In the genomic region with DNA sequence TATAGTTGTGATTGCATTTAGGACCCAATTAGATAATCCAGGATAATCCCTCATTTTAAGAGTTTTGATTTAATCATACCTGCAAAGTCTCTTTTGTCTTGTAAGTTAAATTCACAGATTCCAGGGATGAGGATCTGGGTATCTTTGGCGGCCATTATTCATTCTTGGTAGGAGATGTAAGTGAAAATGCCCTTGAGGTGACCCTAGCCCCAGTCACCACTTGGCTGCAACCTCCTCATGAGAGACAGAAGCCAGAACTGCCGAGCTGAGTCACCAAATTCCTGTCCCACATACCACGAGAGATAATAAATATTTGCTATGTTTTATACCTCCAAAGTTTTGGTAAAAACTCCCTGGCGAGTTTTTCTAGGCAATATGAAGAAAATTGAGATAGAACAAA, we compare ENCODE assay signal across 14 cellular contexts.
A peak's percentile ranks its signal among the peaks of the same experiment; 100 is the strongest.
DNase-seq lines count a peak whose midpoint lies in the region; ATAC-seq, FAIRE-seq and TF ChIP-seq lines count a peak whose summit lies in the region.
"Had no signal": no experiment of that assay in that cellular context is flagged by ENCODE, and none has a peak within 500 bp of the region (broad histone marks: within the 10 kb centered on the region; RNA-seq: fewer than 3 reads in every experiment).

No MANE protein-coding gene starts in this region.

- no peak for TF ChIP-seq EP300 in esophagus muscularis mucosa (IDR thresholded peaks at IDR 0.05)

- no peak overlapping the region for H2BK12ac ChIP-seq in neuronal stem cell (ENCODE audit: low read length)

- H3K36me3 Mint-ChIP-seq in T-cell: no peaks in the 10 kb centered on the region
- H3K36me3 Mint-ChIP-seq: memory B cell; stimulated activated naive B cell treated with anti-CD40 and anti-IgM and Interleukin-4, amounts not matched to agents 10 μg/mL and 1 μg/mL and 100 μg/mL, for 72 hours had no signal

- no peak overlapping the region for H2BK5ac ChIP-seq in neuronal stem cell (ENCODE audit: low read length)

- peak overlapping the region; percentile 7; the same call in 1 of the 2 replicates for H3K27ac ChIP-seq in ACC112 (ENCODE audit: low read depth, low read length)
- no peak overlapping the region for H3K27ac ChIP-seq in body of pancreas
- H3K27ac ChIP-seq in kidney (ENCODE audit: low read depth in 2 of 2, low read length in 2 of 2): no peak overlapping the region
- H3K27ac ChIP-seq in esophagus muscularis mucosa (replicated peaks in 1 of 4): no peak overlapping the region
- H3K27ac ChIP-seq in neuronal stem cell (replicated peaks; ENCODE audit: low read length): no peak overlapping the region
- H3K27ac ChIP-seq: C4-2B had no signal

- H3K4me2 ChIP-seq in neuronal stem cell (ENCODE audit: insufficient read depth, low read length, poor library complexity, severe bottlenecking): no peak overlapping the region

- H4K8ac ChIP-seq in neuronal stem cell (ENCODE audit: low read depth, low read length): no peak overlapping the region

- H3K9me3 Mint-ChIP-seq in T-cell: peaks cover 0 to 10% (median 7%) of the 10 kb centered on the region in 3 donors
- H3K9me3 Mint-ChIP-seq: activated CD4-positive, alpha-beta T cell treated with anti-CD3 and anti-CD28 coated beads, Interleukin-2, amount 10 ng/mL, durations not matched to agents 7 days and 5 days; memory B cell; stimulated activated naive B cell treated with anti-CD40 and anti-IgM and Interleukin-4, amounts not matched to agents 10 μg/mL and 1 μg/mL and 100 μg/mL, for 72 hours had no signal

- TF ChIP-seq POLR2A in body of pancreas (IDR thresholded peaks at IDR 0.05) (no peak), esophagus muscularis mucosa (IDR thresholded peaks at IDR 0.05; ENCODE audit: low read depth) (no peak)

- H3K27me3 ChIP-seq in ACC112 (ENCODE audit: insufficient read depth, low read length) (no peaks in the 10 kb centered on the region), body of pancreas (no peaks in the 10 kb centered on the region), esophagus muscularis mucosa (no peaks in the 10 kb centered on the region), neuronal stem cell (ENCODE audit: control insufficient read depth in 3 of 3, insufficient read depth in 3 of 3, low read depth in 1 of 3, low read length in 3 of 3) (peaks cover 0 to 2% (median 0%) of the 10 kb centered on the region in 3 experiments)

- H3K4me1 Mint-ChIP-seq in T-cell: no peaks in the 10 kb centered on the region
- H3K4me1 Mint-ChIP-seq: activated CD4-positive, alpha-beta T cell treated with anti-CD3 and anti-CD28 coated beads, Interleukin-2, amount 10 ng/mL, durations not matched to agents 7 days and 5 days; memory B cell; stimulated activated naive B cell treated with anti-CD40 and anti-IgM and Interleukin-4, amounts not matched to agents 10 μg/mL and 1 μg/mL and 100 μg/mL, for 72 hours had no signal

- peak; percentile 67 for ATAC-seq in body of pancreas
- ATAC-seq in T-cell (replicated peaks in 1 of 4): no peak
- ATAC-seq: stimulated activated naive B cell treated with anti-CD40 and anti-IgM and Interleukin-4, amounts not matched to agents 10 μg/mL and 1 μg/mL and 100 μg/mL, for 72 hours had no signal

- no peak overlapping the region for H3K4me3 Mint-ChIP-seq in T-cell
- H3K4me3 Mint-ChIP-seq: activated CD4-positive, alpha-beta T cell treated with anti-CD3 and anti-CD28 coated beads, Interleukin-2, amount 10 ng/mL, durations not matched to agents 7 days and 5 days; memory B cell; stimulated activated naive B cell treated with anti-CD40 and anti-IgM and Interleukin-4, amounts not matched to agents 10 μg/mL and 1 μg/mL and 100 μg/mL, for 72 hours had no signal

- H3K4me1 ChIP-seq in ACC112 (ENCODE audit: control insufficient read depth, insufficient read depth, low read length, unreplicated experiment) (peaks cover 15% of the 10 kb centered on the region), body of pancreas (no peaks in the 10 kb centered on the region), kidney (ENCODE audit: control insufficient read depth in 1 of 2, insufficient read depth in 1 of 2, low read depth in 1 of 2, low read length in 2 of 2) (no peaks in the 10 kb centered on the region), esophagus muscularis mucosa (peaks cover 0 to 12% (median 6%) of the 10 kb centered on the region in 4 donors), neuronal stem cell (ENCODE audit: control insufficient read depth in 2 of 2, insufficient read depth in 1 of 2, low read depth in 1 of 2, low read length in 2 of 2) (no peaks in the 10 kb centered on the region)

- no peak overlapping the region for H2AK5ac ChIP-seq in neuronal stem cell (ENCODE audit: low read depth, low read length)

- no peak for TF ChIP-seq CTCF in body of pancreas (IDR thresholded peaks at IDR 0.05)
- TF ChIP-seq CTCF in kidney (IDR thresholded peaks at IDR 0.05; ENCODE audit: borderline replicate concordance, extremely low read depth, insufficient read depth): no peak
- TF ChIP-seq CTCF in esophagus muscularis mucosa (IDR thresholded peaks at IDR 0.05): no peak

- CTCF ChIA-PET in T-cell (lab: Charles Lee): no interaction called here

- no peaks in the 10 kb centered on the region for H3K79me2 ChIP-seq in ACC112 (ENCODE audit: control insufficient read depth, insufficient read depth, low read length, unreplicated experiment)

- H2BK15ac ChIP-seq in neuronal stem cell (ENCODE audit: low read length): no peak overlapping the region

- no peak overlapping the region for H3K9ac ChIP-seq in kidney (ENCODE audit: low read length in 2 of 2)
- no peak overlapping the region for H3K9ac ChIP-seq in neuronal stem cell (ENCODE audit: low read depth, low read length, poor library complexity)

- H3K9me3 ChIP-seq in body of pancreas: no peaks in the 10 kb centered on the region
- H3K9me3 ChIP-seq in kidney (ENCODE audit: control insufficient read depth in 1 of 2, low read length in 2 of 2): no peaks in the 10 kb centered on the region
- H3K9me3 ChIP-seq in esophagus muscularis mucosa: no peaks in the 10 kb centered on the region
- no peaks in the 10 kb centered on the region for H3K9me3 ChIP-seq in neuronal stem cell (replicated peaks in 1 of 2; ENCODE audit: control insufficient read depth in 2 of 2, insufficient read depth in 1 of 2, low read depth in 1 of 2, low read length in 2 of 2)

- intact Hi-C loops in body of pancreas (cut with DNase I) (no loop called here), kidney (cut with DNase I) (no loop called here), esophagus muscularis mucosa (cut with DNase I) (no loop called here)

- no peak overlapping the region for H3K14ac ChIP-seq in neuronal stem cell (ENCODE audit: low read length)

- no peak overlapping the region for H3K4ac ChIP-seq in neuronal stem cell (ENCODE audit: low read length)

- POLR2A ChIA-PET in T-cell (lab: Charles Lee): interaction anchor here in 1 of 2 donors (0.7 kb wide), 1 partner anchor 155 kb away, joined by 3 read pairs; no protein-coding TSS in a partner anchor

- H3K23ac ChIP-seq in neuronal stem cell (ENCODE audit: low read depth, low read length, poor library complexity): no peak overlapping the region

- WGBS in body of pancreas, 2 donors: 38 to 40% methylated on average over 4 of the region's 4 CpGs
- WGBS in esophagus muscularis mucosa: 54% methylated on average over 4 of the region's 4 CpGs
- WGBS in neuronal stem cell (ENCODE audit: extremely low coverage in 2 of 2, insufficient read length in 2 of 2, insufficient replicate concordance in 1 of 2), 2 donors: no CpG with 5 or more reads among the region's 4 CpGs

- H4K91ac ChIP-seq in neuronal stem cell (ENCODE audit: low read depth, low read length, poor library complexity): no peak overlapping the region

- H2BK120ac ChIP-seq in neuronal stem cell (ENCODE audit: low read depth, low read length): no peak overlapping the region

- DNase-seq in HS-27A (ENCODE audit: low read depth): peak; percentile 56
- peak; percentile 9 to 32 (median 20) for DNase-seq in body of pancreas
- DNase-seq in kidney: peak; percentile 61
- DNase-seq in T-cell: no peak
- DNase-seq in SW480 (ENCODE audit: low spot score): no peak
- no peak for DNase-seq in esophagus muscularis mucosa (ENCODE audit: extremely low spot score)
- no peak for DNase-seq in neuronal stem cell (ENCODE audit: low spot score)
- DNase-seq: activated CD4-positive, alpha-beta T cell treated with anti-CD3 and anti-CD28 coated beads, Interleukin-2, amount 10 ng/mL, durations not matched to agents 7 days and 5 days; activated naive CD4-positive, alpha-beta T cell treated with anti-CD3 and anti-CD28 coated beads, Interleukin-2, amount 50 U/mL, for 16 hours; stimulated activated CD4-positive, alpha-beta T cell treated with anti-CD3 and anti-CD28 coated beads, Interleukin-12 subunit alpha, Interleukin-12 subunit beta, amount 100 ng/mL, for 4 hours; stimulated activated naive B cell treated with anti-CD40 and anti-IgM and Interleukin-4, amounts not matched to agents 10 μg/mL and 1 μg/mL and 100 μg/mL, for 72 hours had no signal

- H2AFZ ChIP-seq in ACC112 (ENCODE audit: low read length, unreplicated experiment) (peak overlapping the region; percentile 7), neuronal stem cell (ENCODE audit: low read length) (no peak overlapping the region)

- no peaks in the 10 kb centered on the region for H3K79me1 ChIP-seq in neuronal stem cell (ENCODE audit: low read depth, low read length)

- FAIRE-seq in kidney (lab: Jason Lieb, UNC): no peak

- H3K27me3 Mint-ChIP-seq in T-cell: no peaks in the 10 kb centered on the region
- H3K27me3 Mint-ChIP-seq: activated CD4-positive, alpha-beta T cell treated with anti-CD3 and anti-CD28 coated beads, Interleukin-2, amount 10 ng/mL, durations not matched to agents 7 days and 5 days; memory B cell had no signal

- no peak overlapping the region for H3K27ac Mint-ChIP-seq in T-cell
- H3K27ac Mint-ChIP-seq: activated CD4-positive, alpha-beta T cell treated with anti-CD3 and anti-CD28 coated beads, Interleukin-2, amount 10 ng/mL, durations not matched to agents 7 days and 5 days; memory B cell; stimulated activated naive B cell treated with anti-CD40 and anti-IgM and Interleukin-4, amounts not matched to agents 10 μg/mL and 1 μg/mL and 100 μg/mL, for 72 hours had no signal

- no peaks in the 10 kb centered on the region for H3K36me3 ChIP-seq in ACC112 (ENCODE audit: insufficient read depth, low read length)
- H3K36me3 ChIP-seq in body of pancreas (replicated peaks in 1 of 2; ENCODE audit: insufficient read depth in 1 of 2, low read depth in 2 of 2): no peaks in the 10 kb centered on the region
- H3K36me3 ChIP-seq in kidney (ENCODE audit: control insufficient read depth in 1 of 2, insufficient read depth in 2 of 2, low read length in 2 of 2): no peaks in the 10 kb centered on the region
- no peaks in the 10 kb centered on the region for H3K36me3 ChIP-seq in esophagus muscularis mucosa
- H3K36me3 ChIP-seq in neuronal stem cell (replicated peaks in 1 of 2; ENCODE audit: control insufficient read depth in 2 of 2, insufficient read depth in 2 of 2, low read length in 2 of 2): no peaks in the 10 kb centered on the region

- H3K4me3 ChIP-seq in ACC112 (ENCODE audit: low read depth, low read length) (no peak overlapping the region), body of pancreas (no peak overlapping the region), kidney (ENCODE audit: low read length in 2 of 2) (no peak overlapping the region), esophagus muscularis mucosa (no peak overlapping the region), neuronal stem cell (ENCODE audit: low read length in 2 of 2) (no peak overlapping the region)

- no peak overlapping the region for H3K18ac ChIP-seq in neuronal stem cell (ENCODE audit: low read length)

Comparison
In these comparisons a context has a peak if more than half of its experiments do, and no peak if none do; other contexts are left out.
1. DNase-seq: peak in HS-27A (single experiment), body of pancreas (4 of 4) and kidney (single experiment); none in T-cell (0 of 34), SW480 (single experiment), esophagus muscularis mucosa (single experiment) and neuronal stem cell (single experiment).